Comparison of ENCODE assay signal across 19 cellular contexts in genomic region chr1:9481048-9481447, GRCh38.
"Had no signal": no experiment of that assay in that cellular context is flagged by ENCODE, and none has a peak within 500 bp of the region (broad histone marks: within the 10 kb centered on the region; RNA-seq: fewer than 3 reads in every experiment).

No MANE protein-coding gene starts in this region.

- ATAC-seq: activated T-helper 17 cell treated with anti-CD3 and anti-CD28 coated beads, Interleukin-2, amount 50 U/mL, for 72 hours; natural killer cell had no signal

- DNase-seq: activated CD4-positive, alpha-beta T cell treated with anti-CD3 and anti-CD28 coated beads, Interleukin-2, amount 50 U/mL, for 48 hours; activated naive CD4-positive, alpha-beta T cell treated with Interleukin-2 at 50 U/mL for 16 hours; anterior cingulate cortex; brain microvascular endothelial cell; effector CD8-positive, alpha-beta T cell; foreskin fibroblast; glutamatergic neuron; hypothalamus; left ventricle myocardium inferior; mesenchymal stem cell; natural killer cell; posterior cingulate gyrus; stimulated activated CD4-positive, alpha-beta T cell treated with anti-CD3 and anti-CD28 coated beads, Interleukin-4, amount 100 ng/mL, for 24 hours; stimulated activated naive CD4-positive, alpha-beta T cell; T1000; trophoblast cell had no signal

- H3K27ac ChIP-seq: brain microvascular endothelial cell, left ventricle myocardium inferior, right atrium auricular region, skin epidermis had no signal

- H3K9me3 Mint-ChIP-seq: activated T-helper 17 cell treated with anti-CD3 and anti-CD28 coated beads, Interleukin-2, amount 50 U/mL, for 72 hours; natural killer cell had no signal

- H3K27ac Mint-ChIP-seq: activated T-helper 17 cell treated with anti-CD3 and anti-CD28 coated beads, Interleukin-2, amount 50 U/mL, for 72 hours; natural killer cell had no signal

- H3K36me3 Mint-ChIP-seq: natural killer cell had no signal

- H3K4me1 ChIP-seq: left ventricle myocardium inferior, right atrium auricular region had no signal

- H3K4me3 Mint-ChIP-seq: activated T-helper 17 cell treated with anti-CD3 and anti-CD28 coated beads, Interleukin-2, amount 50 U/mL, for 72 hours; natural killer cell had no signal

- H3K4me1 Mint-ChIP-seq: natural killer cell had no signal

- H3K4me3 ChIP-seq: left ventricle myocardium inferior, right atrium auricular region, skin epidermis had no signal

- H3K27me3 ChIP-seq: brain microvascular endothelial cell, right atrium auricular region had no signal

- H3K9me3 ChIP-seq: left ventricle myocardium inferior, right atrium auricular region had no signal

- H3K36me3 ChIP-seq: brain microvascular endothelial cell, left ventricle myocardium inferior, right atrium auricular region had no signal
